8 cellular contexts compared by ENCODE assay signal in the genomic region with DNA sequence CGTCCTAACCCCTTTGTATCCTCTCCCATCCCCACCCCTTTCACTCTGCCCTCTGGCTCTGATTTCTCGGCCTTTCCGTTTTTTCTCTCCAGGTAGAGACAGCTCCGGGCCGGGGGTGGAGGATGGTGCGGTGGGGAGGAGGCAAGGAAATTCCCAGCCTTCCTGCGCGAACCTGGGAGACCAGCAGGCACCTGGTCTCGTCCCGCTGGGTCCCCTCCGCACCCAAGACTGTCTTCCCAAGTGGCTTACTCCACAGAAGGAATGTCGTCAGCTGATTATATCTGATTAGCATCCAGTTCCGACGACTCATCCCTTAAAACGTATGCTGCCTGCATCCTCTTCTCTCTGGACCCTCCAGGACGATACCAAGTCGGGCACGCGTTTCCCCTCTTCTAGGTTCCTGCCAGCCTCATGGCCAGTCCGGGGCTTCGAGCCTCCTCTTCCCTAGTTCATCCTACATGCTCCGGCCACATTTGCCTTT. TPM values are rescaled to one million over a fixed set of nuclear protein-coding genes. Genes with fewer than 3 reads are reported as not detected.
DNase-seq lines count a peak whose midpoint lies in the region; ATAC-seq and TF ChIP-seq lines count a peak whose summit lies in the region.

No MANE protein-coding gene starts in this region.

- H3K36me3 Mint-ChIP-seq in MCF 10A (ENCODE audit: insufficient read depth, unreplicated experiment), result peaks cover 12% of the 10 kb centered on the region
- peaks cover 0 to 11% of the 10 kb centered on the region in 2 donors for H3K36me3 Mint-ChIP-seq in activated naive CD4-positive, alpha-beta T cell treated with anti-CD3 and anti-CD28 coated beads, Interleukin-2, amount 50 U/mL, for 72 hours

- no peaks in the 10 kb centered on the region for H3K27me3 Mint-ChIP-seq in MCF 10A (ENCODE audit: insufficient read depth, unreplicated experiment)

- TF ChIP-seq CTCF in BE2C (IDR thresholded peaks at IDR 0.05; ENCODE audit: low read depth, low read length) (no peak), MCF 10A (IDR thresholded peaks at IDR 0.05; ENCODE audit: unreplicated experiment) (no peak), right lobe of liver (IDR thresholded peaks at IDR 0.05) (no peak)

- no peak for DNase-seq in BE2C
- peak; percentile 54 for DNase-seq in MCF 10A (ENCODE audit: unreplicated experiment)
- DNase-seq in right lobe of liver, result no peak
- no peak for DNase-seq in OCI-M1 (lab: John Stamatoyannopoulos, UW)
- no peak for DNase-seq in AML-193 (lab: John Stamatoyannopoulos, UW)
- no peak for DNase-seq in activated naive CD4-positive, alpha-beta T cell treated with anti-CD3 and anti-CD28 coated beads, Interleukin-2, amount 50 U/mL, for 72 hours (ENCODE audit: low spot score in 2 of 2)

- no peak for TF ChIP-seq POLR2A in right lobe of liver (IDR thresholded peaks at IDR 0.05)

- no peak overlapping the region for H3K9ac ChIP-seq in HUES48 (ENCODE audit: low read depth, low read length)

- H3K4me1 Mint-ChIP-seq in MCF 10A (ENCODE audit: insufficient read depth, unreplicated experiment), result peaks cover 43% of the 10 kb centered on the region

- no TSS peak for BruUV-seq in MCF 10A (replicated peaks; lab: Mats Ljungman, UMichigan)

- H3K36me3 ChIP-seq in BE2C (no peaks in the 10 kb centered on the region), HUES48 (ENCODE audit: control insufficient read depth, insufficient read depth, low read length) (peaks cover 5% of the 10 kb centered on the region; the same call in 1 of the 2 replicates), right lobe of liver (no peaks in the 10 kb centered on the region)

- H3K27ac Mint-ChIP-seq in MCF 10A (ENCODE audit: low read depth, unreplicated experiment), result peak overlapping the region; percentile 67
- no peak overlapping the region for H3K27ac Mint-ChIP-seq in activated naive CD4-positive, alpha-beta T cell treated with anti-CD3 and anti-CD28 coated beads, Interleukin-2, amount 50 U/mL, for 72 hours

- POLR2A ChIA-PET in MCF 10A (lab: Yijun Ruan, JAX), result interaction anchor here (1.3 to 4.4 kb wide), 5 partner anchors 9 to 102 kb away, joined by 3 to 81 read pairs (median 14); a partner anchor contains a TSS

- CTCF ChIA-PET in MCF 10A (lab: Yijun Ruan, JAX), result interaction anchor here (0.6 to 6.2 kb wide), 5 partner anchors 11 to 281 kb away, joined by 3 to 37 read pairs (median 4); a partner anchor contains a TSS

- H3K4me3 ChIP-seq in BE2C (ENCODE audit: low read depth, low read length), result peak overlapping the region; percentile 50
- H3K4me3 ChIP-seq in HUES48 (ENCODE audit: low read depth, low read length), result peak overlapping the region; percentile 64
- peak overlapping the region; percentile 45 to 56 (median 52) for H3K4me3 ChIP-seq in right lobe of liver

- 26% methylated on average over 18 of the region's 22 CpGs for WGBS in right lobe of liver (ENCODE audit: insufficient coverage, low coverage, low lambda C conversion rate, missing lambda C conversion rate)

- peak overlapping the region; percentile 94 for H3K27ac ChIP-seq in HUES48 (ENCODE audit: low read depth, low read length)
- no peak overlapping the region for H3K27ac ChIP-seq in right lobe of liver

- intact Hi-C loops in MCF 10A (cut with micrococcal nuclease), result no loop called here
- intact Hi-C loops in right lobe of liver (cut with DNase I), result no loop called here

- H3K9me3 ChIP-seq in BE2C (no peaks in the 10 kb centered on the region), HUES48 (ENCODE audit: control insufficient read depth, insufficient read depth, low read length) (no peaks in the 10 kb centered on the region), right lobe of liver (no peaks in the 10 kb centered on the region)

- H3K27me3 ChIP-seq in BE2C (peaks cover 15% of the 10 kb centered on the region), HUES48 (ENCODE audit: control insufficient read depth, insufficient read depth, low read length) (peaks cover 15% of the 10 kb centered on the region), right lobe of liver (no peaks in the 10 kb centered on the region)

- peak overlapping the region; percentile 79 for H3K4me3 Mint-ChIP-seq in MCF 10A (ENCODE audit: unreplicated experiment)

- H3K4me1 ChIP-seq in BE2C (no peaks in the 10 kb centered on the region), HUES48 (ENCODE audit: control insufficient read depth, insufficient read depth, low read length) (peaks cover 28% of the 10 kb centered on the region), right lobe of liver (no peaks in the 10 kb centered on the region)

- H3K9me3 Mint-ChIP-seq in MCF 10A (ENCODE audit: unreplicated experiment), result no peaks in the 10 kb centered on the region
- no peaks in the 10 kb centered on the region for H3K9me3 Mint-ChIP-seq in activated naive CD4-positive, alpha-beta T cell treated with anti-CD3 and anti-CD28 coated beads, Interleukin-2, amount 50 U/mL, for 72 hours

- peak in 1 of 4 donors; percentile 5 for ATAC-seq in right lobe of liver
- ATAC-seq in GM18867 (IDR thresholded peaks at IDR 0.05; ENCODE audit: unreplicated experiment), result no peak
- no peak for ATAC-seq in activated naive CD4-positive, alpha-beta T cell treated with anti-CD3 and anti-CD28 coated beads, Interleukin-2, amount 50 U/mL, for 72 hours

RNA-seq across cellular contexts. Expression of a gene that starts 42.2 kb away (rescaled TPM):
- 8.9 TPM for polyA plus RNA-seq in BE2C (2012; ENCODE audit: insufficient read depth, insufficient read length, low read depth)
- total RNA-seq in MCF 10A (2022) (33.0 and 33.3 TPM in 2 replicates), right lobe of liver (10 to 100 TPM in 2 of 6 experiments, 1 to 10 TPM in 4; 5.7 to 11.5 (median 8.5) TPM)
- 10 to 100 TPM; 14.0 to 20.5 TPM for total RNA-seq in activated naive CD4-positive, alpha-beta T cell treated with anti-CD3 and anti-CD28 coated beads, Interleukin-2, amount 50 U/mL, for 72 hours
